2 cellular contexts compared by ENCODE assay signal in the genomic region with DNA sequence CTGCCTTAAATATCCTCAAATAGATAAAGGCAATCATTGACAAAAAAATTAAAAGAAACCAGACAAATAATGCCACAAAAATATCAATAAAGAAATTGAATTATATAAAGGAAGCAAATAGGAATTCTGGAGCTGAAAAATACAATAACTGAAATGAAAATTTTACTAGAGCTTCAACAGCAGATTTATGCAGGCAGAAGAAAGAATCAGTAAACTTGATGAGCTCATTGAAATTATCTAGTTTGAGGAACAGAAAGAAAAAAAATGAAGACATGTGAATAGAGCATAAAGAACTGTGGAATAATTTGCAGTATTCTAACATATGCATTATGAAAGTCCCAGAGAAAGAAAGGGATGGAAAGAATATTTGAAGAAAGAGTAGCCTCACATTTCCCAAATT.
TF ChIP-seq lines count a peak whose summit lies in the region.

No MANE protein-coding gene starts in this region.

TF ChIP-seq in K562, 482 proteins besides CTCF, POLR2A, EP300 and RAD21:
- TF ChIP-seq, protein P1, sequence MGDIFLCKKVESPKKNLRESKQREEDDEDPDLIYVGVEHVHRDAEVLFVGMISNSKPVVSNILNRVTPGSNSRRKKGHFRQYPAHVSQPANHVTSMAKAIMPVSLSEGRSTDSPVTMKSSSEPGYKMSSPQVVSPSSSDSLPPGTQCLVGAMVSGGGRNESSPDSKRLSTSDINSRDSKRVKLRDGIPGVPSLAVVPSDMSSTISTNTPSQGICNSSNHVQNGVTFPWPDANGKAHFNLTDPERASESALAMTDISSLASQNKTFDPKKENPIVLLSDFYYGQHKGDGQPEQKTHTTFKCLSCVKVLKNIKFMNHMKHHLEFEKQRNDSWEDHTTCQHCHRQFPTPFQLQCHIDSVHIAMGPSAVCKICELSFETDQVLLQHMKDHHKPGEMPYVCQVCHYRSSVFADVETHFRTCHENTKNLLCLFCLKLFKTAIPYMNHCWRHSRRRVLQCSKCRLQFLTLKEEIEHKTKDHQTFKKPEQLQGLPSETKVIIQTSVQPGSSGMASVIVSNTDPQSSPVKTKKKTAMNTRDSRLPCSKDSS (IDR thresholded peaks at IDR 0.05; ENCODE audit: low read depth, partially characterized antibody): peak; percentile 52
- peak in 1 of 2 experiments; percentile 38; a peak in 1 of 3 replicates for TF ChIP-seq CBX3 (IDR thresholded peaks at IDR 0.05; ENCODE audit: borderline replicate concordance in 1 of 2, low read length in 2 of 2)
- 0 out of 2 replicates have a peak, but pooled peaks have one; percentile 58 for TF ChIP-seq TRIM28 (IDR thresholded peaks at IDR 0.05)
- peak; percentile 31 to 43; a peak in 1 of 4 replicates for TF ChIP-seq TRIM24 (IDR thresholded peaks at IDR 0.05)
- TF ChIP-seq ZNF347 (CRISPR knock-in tag; IDR thresholded peaks at IDR 0.05; ENCODE audit: low read depth): no peak
TF ChIP-seq in K562: peak in this region for 4.

TF ChIP-seq in GM23338, 12 proteins besides CTCF, POLR2A, EP300 and RAD21:
- TF ChIP-seq, protein P2, sequence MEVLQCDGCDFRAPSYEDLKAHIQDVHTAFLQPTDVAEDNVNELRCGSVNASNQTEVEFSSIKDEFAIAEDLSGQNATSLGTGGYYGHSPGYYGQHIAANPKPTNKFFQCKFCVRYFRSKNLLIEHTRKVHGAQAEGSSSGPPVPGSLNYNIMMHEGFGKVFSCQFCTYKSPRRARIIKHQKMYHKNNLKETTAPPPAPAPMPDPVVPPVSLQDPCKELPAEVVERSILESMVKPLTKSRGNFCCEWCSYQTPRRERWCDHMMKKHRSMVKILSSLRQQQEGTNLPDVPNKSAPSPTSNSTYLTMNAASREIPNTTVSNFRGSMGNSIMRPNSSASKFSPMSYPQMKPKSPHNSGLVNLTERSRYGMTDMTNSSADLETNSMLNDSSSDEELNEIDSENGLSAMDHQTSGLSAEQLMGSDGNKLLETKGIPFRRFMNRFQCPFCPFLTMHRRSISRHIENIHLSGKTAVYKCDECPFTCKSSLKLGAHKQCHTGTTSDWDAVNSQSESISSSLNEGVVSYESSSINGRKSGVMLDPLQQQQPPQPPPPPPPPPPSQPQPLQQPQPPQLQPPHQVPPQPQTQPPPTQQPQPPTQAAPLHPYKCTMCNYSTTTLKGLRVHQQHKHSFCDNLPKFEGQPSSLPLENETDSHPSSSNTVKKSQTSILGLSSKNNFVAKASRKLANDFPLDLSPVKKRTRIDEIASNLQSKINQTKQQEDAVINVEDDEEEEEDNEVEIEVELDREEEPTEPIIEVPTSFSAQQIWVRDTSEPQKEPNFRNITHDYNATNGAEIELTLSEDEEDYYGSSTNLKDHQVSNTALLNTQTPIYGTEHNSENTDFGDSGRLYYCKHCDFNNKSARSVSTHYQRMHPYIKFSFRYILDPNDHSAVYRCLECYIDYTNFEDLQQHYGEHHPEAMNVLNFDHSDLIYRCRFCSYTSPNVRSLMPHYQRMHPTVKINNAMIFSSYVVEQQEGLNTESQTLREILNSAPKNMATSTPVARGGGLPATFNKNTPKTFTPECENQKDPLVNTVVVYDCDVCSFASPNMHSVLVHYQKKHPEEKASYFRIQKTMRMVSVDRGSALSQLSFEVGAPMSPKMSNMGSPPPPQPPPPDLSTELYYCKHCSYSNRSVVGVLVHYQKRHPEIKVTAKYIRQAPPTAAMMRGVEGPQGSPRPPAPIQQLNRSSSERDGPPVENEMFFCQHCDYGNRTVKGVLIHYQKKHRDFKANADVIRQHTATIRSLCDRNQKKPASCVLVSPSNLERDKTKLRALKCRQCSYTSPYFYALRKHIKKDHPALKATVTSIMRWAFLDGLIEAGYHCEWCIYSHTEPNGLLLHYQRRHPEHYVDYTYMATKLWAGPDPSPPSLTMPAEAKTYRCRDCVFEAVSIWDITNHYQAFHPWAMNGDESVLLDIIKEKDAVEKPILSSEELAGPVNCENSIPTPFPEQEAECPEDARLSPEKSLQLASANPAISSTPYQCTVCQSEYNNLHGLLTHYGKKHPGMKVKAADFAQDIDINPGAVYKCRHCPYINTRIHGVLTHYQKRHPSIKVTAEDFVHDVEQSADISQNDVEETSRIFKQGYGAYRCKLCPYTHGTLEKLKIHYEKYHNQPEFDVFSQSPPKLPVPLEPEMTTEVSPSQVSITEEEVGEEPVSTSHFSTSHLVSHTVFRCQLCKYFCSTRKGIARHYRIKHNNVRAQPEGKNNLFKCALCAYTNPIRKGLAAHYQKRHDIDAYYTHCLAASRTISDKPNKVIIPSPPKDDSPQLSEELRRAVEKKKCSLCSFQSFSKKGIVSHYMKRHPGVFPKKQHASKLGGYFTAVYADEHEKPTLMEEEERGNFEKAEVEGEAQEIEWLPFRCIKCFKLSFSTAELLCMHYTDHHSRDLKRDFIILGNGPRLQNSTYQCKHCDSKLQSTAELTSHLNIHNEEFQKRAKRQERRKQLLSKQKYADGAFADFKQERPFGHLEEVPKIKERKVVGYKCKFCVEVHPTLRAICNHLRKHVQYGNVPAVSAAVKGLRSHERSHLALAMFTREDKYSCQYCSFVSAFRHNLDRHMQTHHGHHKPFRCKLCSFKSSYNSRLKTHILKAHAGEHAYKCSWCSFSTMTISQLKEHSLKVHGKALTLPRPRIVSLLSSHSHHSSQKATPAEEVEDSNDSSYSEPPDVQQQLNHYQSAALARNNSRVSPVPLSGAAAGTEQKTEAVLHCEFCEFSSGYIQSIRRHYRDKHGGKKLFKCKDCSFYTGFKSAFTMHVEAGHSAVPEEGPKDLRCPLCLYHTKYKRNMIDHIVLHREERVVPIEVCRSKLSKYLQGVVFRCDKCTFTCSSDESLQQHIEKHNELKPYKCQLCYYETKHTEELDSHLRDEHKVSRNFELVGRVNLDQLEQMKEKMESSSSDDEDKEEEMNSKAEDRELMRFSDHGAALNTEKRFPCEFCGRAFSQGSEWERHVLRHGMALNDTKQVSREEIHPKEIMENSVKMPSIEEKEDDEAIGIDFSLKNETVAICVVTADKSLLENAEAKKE (CRISPR knock-in tag; IDR thresholded peaks at IDR 0.05): no peak
- TF ChIP-seq ZNF114 (CRISPR knock-in tag; IDR thresholded peaks at IDR 0.05): no peak
- no peak for TF ChIP-seq EZH2phosphoT487 (IDR thresholded peaks at IDR 0.05; ENCODE audit: unreplicated experiment)
- no peak for TF ChIP-seq JUNB (IDR thresholded peaks at IDR 0.05; ENCODE audit: unreplicated experiment)
- TF ChIP-seq STAT1 (IDR thresholded peaks at IDR 0.05; ENCODE audit: unreplicated experiment): no peak
- TF ChIP-seq NANOG (IDR thresholded peaks at IDR 0.05; ENCODE audit: borderline replicate concordance): no peak
- no peak for TF ChIP-seq ZNF331 (CRISPR knock-in tag; IDR thresholded peaks at IDR 0.05; ENCODE audit: low read depth)
- no peak for TF ChIP-seq POLR2AphosphoS5 (IDR thresholded peaks at IDR 0.05; ENCODE audit: low read depth)
